In the genomic region with DNA sequence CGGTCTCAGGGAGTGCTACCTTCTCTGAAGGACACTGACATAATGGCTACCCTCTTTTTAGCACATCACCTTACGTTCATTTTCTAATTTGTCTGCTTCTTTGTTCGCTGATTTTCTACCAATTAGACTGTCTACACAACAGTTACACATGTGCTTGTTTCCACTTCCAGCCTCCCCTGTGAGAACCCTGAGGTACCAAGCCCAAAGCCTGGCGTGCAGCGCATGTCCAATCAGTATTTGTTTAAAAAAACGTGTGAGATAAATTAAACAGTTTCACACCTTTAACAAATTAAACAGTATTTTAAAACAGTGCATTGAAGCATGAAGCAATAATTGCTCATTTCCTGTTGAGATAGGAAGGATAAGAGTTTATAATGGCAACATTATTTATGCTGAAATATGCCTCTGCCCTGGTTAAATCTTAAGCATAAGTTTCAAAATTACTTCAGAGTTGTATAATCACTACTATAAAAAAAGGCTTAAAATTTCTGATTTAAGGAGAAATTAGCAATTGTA, we compare ENCODE assay signal across 17 cellular contexts.
"Had no signal": no experiment of that assay in that cellular context is flagged by ENCODE, and none has a peak within 500 bp of the region (broad histone marks: within the 10 kb centered on the region; RNA-seq: fewer than 3 reads in every experiment).

No MANE protein-coding gene starts in this region.

- ATAC-seq: body of pancreas, left lobe of liver, psoas muscle, sciatic nerve, WTC11 had no signal

- DNase-seq: activated CD4-positive, alpha-beta T cell treated with anti-CD3 and anti-CD28 coated beads, Interleukin-2, amount 10 ng/mL, durations not matched to agents 24 days and 14 days; activated CD8-positive, alpha-beta memory T cell treated with anti-CD3 and anti-CD28 coated beads for 24 hours; activated naive CD4-positive, alpha-beta T cell treated with anti-CD3 and anti-CD28 coated beads, Interleukin-2, amount 50 U/mL, for 16 hours; adrenal gland; esophagus squamous epithelium; foreskin fibroblast; nephron progenitor cell; psoas muscle; spleen; stimulated activated CD4-positive, alpha-beta T cell treated with anti-CD3 and anti-CD28 coated beads, Interleukin-1b, Interleukin-23, amount 100 ng/mL, for 48 hours; stimulated activated naive CD4-positive, alpha-beta T cell had no signal

- H3K27ac ChIP-seq: adrenal gland, body of pancreas, esophagus squamous epithelium, psoas muscle, spleen had no signal

- H3K27ac Mint-ChIP-seq: activated CD4-positive, alpha-beta T cell treated with anti-CD3 and anti-CD28 coated beads, Interleukin-2, amount 10 ng/mL, durations not matched to agents 24 days and 14 days; memory B cell; nephron progenitor cell; type B pancreatic cell; WTC11 had no signal

- H3K27me3 Mint-ChIP-seq: activated CD4-positive, alpha-beta T cell treated with anti-CD3 and anti-CD28 coated beads, Interleukin-2, amount 10 ng/mL, durations not matched to agents 24 days and 14 days; memory B cell; type B pancreatic cell had no signal

- H3K9me3 Mint-ChIP-seq: activated CD4-positive, alpha-beta T cell treated with anti-CD3 and anti-CD28 coated beads, Interleukin-2, amount 10 ng/mL, durations not matched to agents 24 days and 14 days; memory B cell; nephron progenitor cell; type B pancreatic cell; WTC11 had no signal

- H3K4me3 Mint-ChIP-seq: activated CD4-positive, alpha-beta T cell treated with anti-CD3 and anti-CD28 coated beads, Interleukin-2, amount 10 ng/mL, durations not matched to agents 24 days and 14 days; memory B cell; nephron progenitor cell; type B pancreatic cell; WTC11 had no signal

- H3K9me3 ChIP-seq: adrenal gland, body of pancreas, esophagus squamous epithelium, psoas muscle, spleen had no signal

- H3K27me3 ChIP-seq: adrenal gland, body of pancreas, esophagus squamous epithelium, spleen had no signal

- H3K4me3 ChIP-seq: adrenal gland, body of pancreas, esophagus squamous epithelium, psoas muscle, spleen had no signal

- H3K36me3 Mint-ChIP-seq: type B pancreatic cell, WTC11 had no signal

- H3K4me1 Mint-ChIP-seq: WTC11 had no signal
